Comparison of ENCODE assay signal across 27 cellular contexts in genomic region chr6:53447869-53448268, GRCh38.
"Had no signal": no experiment of that assay in that cellular context is flagged by ENCODE, and none has a peak within 500 bp of the region (broad histone marks: within the 10 kb centered on the region; RNA-seq: fewer than 3 reads in every experiment).

No MANE protein-coding gene starts in this region.

- H3K27ac ChIP-seq: colonic mucosa, epithelial cell of prostate, esophagus squamous epithelium, gastrocnemius medialis, heart left ventricle, hepatocyte, left lung, lower lobe of right lung had no signal

- DNase-seq: colonic mucosa; cortex of kidney; effector CD8-positive, alpha-beta T cell; effector memory CD8-positive, alpha-beta T cell; endodermal cell; erythroblast; esophagus squamous epithelium; foreskin fibroblast; foreskin melanocyte; gastrocnemius medialis; heart left ventricle; hypothalamus; immature natural killer cell; islet precursor cell; kidney; kidney glomerular epithelial cell; left cardiac atrium; left lung; left ventricle myocardium superior; lower lobe of right lung; mesenchymal stem cell; mucosa of descending colon; naive B cell had no signal

- H3K27me3 ChIP-seq: colonic mucosa, gastrocnemius medialis, heart left ventricle, hepatocyte, left lung had no signal

- ATAC-seq: effector memory CD8-positive, alpha-beta T cell; esophagus mucosa; gastrocnemius medialis; heart left ventricle; left cardiac atrium; left lung; left ventricle myocardium superior; lower lobe of right lung; mucosa of descending colon had no signal

- H3K4me1 ChIP-seq: colonic mucosa, esophagus squamous epithelium, gastrocnemius medialis, left lung, lower lobe of right lung had no signal

- H3K4me3 ChIP-seq: colonic mucosa, esophagus squamous epithelium, gastrocnemius medialis, heart left ventricle, hepatocyte, left lung, lower lobe of right lung, mucosa of descending colon had no signal

- H3K4me2 ChIP-seq: hepatocyte had no signal

- H3K9me3 ChIP-seq: colonic mucosa, gastrocnemius medialis, lower lobe of right lung, mucosa of descending colon had no signal

- H3K36me3 ChIP-seq: colonic mucosa, esophagus squamous epithelium, gastrocnemius medialis, heart left ventricle, left lung, lower lobe of right lung had no signal

- H3K79me2 ChIP-seq: hepatocyte had no signal

- FAIRE-seq: endometrium, kidney had no signal

- H2AFZ ChIP-seq: hepatocyte had no signal
